ENCODE assay signal across 16 cellular contexts in genomic region chr4:146975535-146975934, GRCh38.
A peak's percentile ranks its signal among the peaks of the same experiment; 100 is the strongest.
DNase-seq lines count a peak whose midpoint lies in the region; ATAC-seq and TF ChIP-seq lines count a peak whose summit lies in the region.
"Had no signal": no experiment of that assay in that cellular context is flagged by ENCODE, and none has a peak within 500 bp of the region (broad histone marks: within the 10 kb centered on the region; RNA-seq: fewer than 3 reads in every experiment).

No MANE protein-coding gene starts in this region.

- no peaks in the 10 kb centered on the region for H3K36me3 ChIP-seq in HEK293 (ENCODE audit: control insufficient read depth in 2 of 2, insufficient read depth in 1 of 2, low read length in 2 of 2)

- H3K27ac ChIP-seq in HEK293 (ENCODE audit: extremely low read depth, low read depth, low read length), result no peak overlapping the region
- H3K27ac ChIP-seq: epithelial cell of prostate, testis had no signal

- POLR2A ChIA-PET in HEK293 (lab: Yijun Ruan, JAX), result no interaction called here

- no peak for TF ChIP-seq CTCF in HEK293 (tag by site-specific recombination; IDR thresholded peaks at IDR 0.05)
- no peak for TF ChIP-seq CTCF in GM13977 (IDR thresholded peaks at IDR 0.05; ENCODE audit: extremely low read depth, insufficient read depth, missing control alignments)

- H3K4me3 ChIP-seq in HEK293 (ENCODE audit: low read depth, low read length), result no peak overlapping the region
- H3K4me3 ChIP-seq: testis had no signal

- DNase-seq in NCI-H1105 (lab: John Stamatoyannopoulos, UW) (peak; percentile 13), SKM-1 (lab: John Stamatoyannopoulos, UW; ENCODE audit: unreplicated experiment) (peak; percentile 58), left kidney (ENCODE audit: low read depth, low spot score) (peak; percentile 39), anterior cingulate cortex (lab: John Stamatoyannopoulos, UW) (no peak), GM13977 (ENCODE audit: low spot score) (no peak), DMS153 treated with DMSO at 0.1 percent for 48 hours (lab: John Stamatoyannopoulos, UW; ENCODE audit: unreplicated experiment) (no peak)
- DNase-seq: activated naive CD8-positive, alpha-beta T cell treated with anti-CD3 and anti-CD28 coated beads, Interleukin-2, amount 10 ng/mL, durations not matched to agents 7 days and 5 days; AML-193; midbrain; NCI-H2081; T-helper 2 cell; testis had no signal

- ATAC-seq in GM21528 (IDR thresholded peaks at IDR 0.05; ENCODE audit: low FRiP score, unreplicated experiment), result no peak
- ATAC-seq: left lobe of liver had no signal

- no peaks in the 10 kb centered on the region for H3K9me3 ChIP-seq in HEK293 (ENCODE audit: control insufficient read depth, insufficient read depth, low read depth, low read length)
- H3K9me3 ChIP-seq: testis had no signal

- CTCF ChIA-PET in HEK293 (lab: Yijun Ruan, JAX), result no interaction called here

- peaks cover 6% of the 10 kb centered on the region; the same call in 1 of the 2 replicates for H3K4me1 ChIP-seq in HEK293 (ENCODE audit: control insufficient read depth, insufficient read depth, low read length)
- H3K4me1 ChIP-seq: testis had no signal

- in situ Hi-C loops in GM13977 (cut with MboI; ENCODE audit: low pct_unique_long_range_greater_than_20kb, low sequenced_read_pairs, unreplicated experiment), result no loop called here

TF ChIP-seq in HEK293, 187 proteins besides CTCF, POLR2A, EP300 and RAD21:
- TF ChIP-seq ZSCAN23 (tag by site-specific recombination; IDR thresholded peaks at IDR 0.05) (no peak), PRDM6 (tag by site-specific recombination; IDR thresholded peaks at IDR 0.05) (peak; percentile 82), TSHZ1 (tag by site-specific recombination; IDR thresholded peaks at IDR 0.05; ENCODE audit: borderline replicate concordance) (no peak), ZBTB44 (tag by site-specific recombination; IDR thresholded peaks at IDR 0.05) (peak; percentile 18; the same call in 1 of the 2 replicates), GLIS1 (tag by site-specific recombination; IDR thresholded peaks at IDR 0.05) (no peak), ZBTB8A (tag by site-specific recombination; IDR thresholded peaks at IDR 0.05) (peak; percentile 61), GLIS2 (tag by site-specific recombination; IDR thresholded peaks at IDR 0.05) (no peak), OSR2 (tag by site-specific recombination; IDR thresholded peaks at IDR 0.05) (peak; percentile 45; the same call in 1 of the 2 replicates), ZNF658 (tag by site-specific recombination; IDR thresholded peaks at IDR 0.05) (no peak), ZNF610 (tag by site-specific recombination; IDR thresholded peaks at IDR 0.05; ENCODE audit: borderline replicate concordance) (0 out of 2 replicates have a peak, but pooled peaks have one; percentile 25), ZBTB6 (tag by site-specific recombination; IDR thresholded peaks at IDR 0.05) (no peak), ZNF596 (tag by site-specific recombination; IDR thresholded peaks at IDR 0.05) (0 out of 2 replicates have a peak, but pooled peaks have one; percentile 24), ZNF174 (tag by site-specific recombination; IDR thresholded peaks at IDR 0.05) (no peak), ZFP3 (tag by site-specific recombination; IDR thresholded peaks at IDR 0.05; ENCODE audit: low read depth) (no peak), SP7 (tag by site-specific recombination; IDR thresholded peaks at IDR 0.05) (no peak), KLF7 (tag by site-specific recombination; IDR thresholded peaks at IDR 0.05; ENCODE audit: borderline replicate concordance) (no peak), ZNF350 (tag by site-specific recombination; IDR thresholded peaks at IDR 0.05) (no peak), FEZF1 (tag by site-specific recombination; IDR thresholded peaks at IDR 0.05) (peak; percentile 8; the same call in 1 of the 2 replicates), ZSCAN5A (tag by site-specific recombination; IDR thresholded peaks at IDR 0.05) (no peak), ZBTB7A (tag by site-specific recombination; IDR thresholded peaks at IDR 0.05; ENCODE audit: low read depth) (no peak)

Comparison
In these comparisons a context has a peak if more than half of its experiments do, and no peak if none do; other contexts are left out.
1. DNase-seq: peak in NCI-H1105 (single experiment), SKM-1 (single experiment) and left kidney (single experiment); none in anterior cingulate cortex (0 of 58), GM13977 (single experiment) and DMS153 treated with DMSO at 0.1 percent for 48 hours (single experiment).